3 cellular contexts compared by ENCODE assay signal in the genomic region with DNA sequence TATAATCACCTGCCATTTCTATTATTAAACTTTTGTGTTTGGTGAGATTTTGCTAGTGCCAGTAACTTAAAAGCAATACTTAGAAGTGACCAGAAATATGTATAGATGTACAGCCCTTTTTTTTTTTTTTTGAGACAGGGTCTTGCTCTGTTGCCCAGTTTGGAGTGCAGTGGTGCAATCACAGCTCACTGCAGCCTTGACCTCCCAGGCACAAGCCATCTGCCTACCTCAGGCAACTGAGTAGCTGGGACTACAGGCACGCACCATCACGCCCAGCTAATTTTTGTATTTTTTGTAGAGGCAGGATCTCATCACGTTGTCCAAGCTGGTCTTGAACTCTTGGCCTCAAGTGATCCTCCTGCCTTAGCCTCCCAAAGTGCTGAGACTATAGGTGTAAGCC.
TF ChIP-seq lines count a peak whose summit lies in the region.

No MANE protein-coding gene starts in this region.

TF ChIP-seq in HEK293, 187 proteins besides CTCF, POLR2A, EP300 and RAD21:
- peak; percentile 81 for TF ChIP-seq ZNF121 (tag by site-specific recombination; IDR thresholded peaks at IDR 0.05)

TF ChIP-seq in WTC11, 78 proteins besides CTCF, POLR2A, EP300 and RAD21:
- peak; percentile 45; the same call in 1 of the 2 replicates for TF ChIP-seq ZNF121 (CRISPR knock-in tag; IDR thresholded peaks at IDR 0.05)

TF ChIP-seq in K562, 482 proteins besides CTCF, POLR2A, EP300 and RAD21:
- peak; percentile 90 for TF ChIP-seq ZNF121 (CRISPR knock-in tag; conservative IDR thresholded peaks at IDR 0.05)
- TF ChIP-seq SUPT5H (IDR thresholded peaks at IDR 0.05): peak; percentile 12; the same call in 1 of the 2 replicates
TF ChIP-seq in K562: peak in this region for 2; not testable (repeated sequence) for 480.
